In the genomic region with DNA sequence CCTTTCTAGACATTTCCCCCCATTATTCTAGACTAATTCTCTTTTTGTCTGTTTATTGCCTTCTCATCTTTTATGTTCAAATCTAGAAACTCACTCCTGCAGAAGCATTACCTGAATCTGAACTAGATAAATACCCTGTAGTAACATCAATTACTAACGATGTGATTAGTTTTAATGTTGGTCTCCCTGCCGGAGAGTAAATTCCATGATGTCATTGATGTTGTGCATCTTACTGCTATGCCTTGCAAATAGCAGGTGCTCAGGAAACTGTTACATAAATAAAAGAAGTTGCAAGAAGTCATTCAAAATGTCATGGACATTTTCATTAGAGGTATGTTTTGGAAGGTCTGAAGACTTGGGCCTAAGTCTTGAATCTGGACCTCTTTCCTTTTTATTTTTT, we compare ENCODE assay signal across 11 cellular contexts. TPM values are rescaled to one million over a fixed set of nuclear protein-coding genes. Genes with fewer than 3 reads are reported as not detected.
"Had no signal": no experiment of that assay in that cellular context is flagged by ENCODE, and none has a peak within 500 bp of the region (broad histone marks: within the 10 kb centered on the region; RNA-seq: fewer than 3 reads in every experiment).

No MANE protein-coding gene starts in this region.

- H3K4me1 ChIP-seq: HAP-1 had no signal

- H3K4me3 ChIP-seq: HAP-1 had no signal

- H3K36me3 ChIP-seq: HAP-1 had no signal

- H3K4me2 ChIP-seq: KMS-11 had no signal

- H3K27ac Mint-ChIP-seq: IgD-negative memory B cell had no signal

- H3K4me1 Mint-ChIP-seq: IgD-negative memory B cell had no signal

- H3K27ac ChIP-seq: HL-60, KMS-11 had no signal

- H3K9me3 ChIP-seq: HAP-1 had no signal

- H3K4me3 Mint-ChIP-seq: IgD-negative memory B cell had no signal

- H3K36me3 Mint-ChIP-seq: IgD-negative memory B cell had no signal

- DNase-seq: GOT3, H7, Karpas-422, KBM-7 had no signal

- H3K9ac ChIP-seq: KMS-11 had no signal

- ATAC-seq: HCT116 had no signal

- H3K9me3 Mint-ChIP-seq: IgD-negative memory B cell had no signal

RNA-seq across cellular contexts. Expression of a gene that starts 23.0 kb away (rescaled TPM):
- total RNA-seq: H4, H7, HT1080 had no signal
- polyA plus RNA-seq: IgD-negative memory B cell had no signal
